Comparison of ENCODE assay signal across 8 cellular contexts in genomic region chr6:158008894-158009891, GRCh38. TPM values are rescaled to one million over a fixed set of nuclear protein-coding genes. Genes with fewer than 3 reads are reported as not detected.
DNase-seq lines count a peak whose midpoint lies in the region; ATAC-seq lines count a peak whose summit lies in the region.

No MANE protein-coding gene starts in this region.

- H3K4me1 Mint-ChIP-seq in CD8-positive, alpha-beta memory T cell, result peaks cover 57 to 73% (median 59%) of the 10 kb centered on the region in 3 donors
- H3K4me1 Mint-ChIP-seq in activated naive CD8-positive, alpha-beta T cell (ENCODE audit: low read depth), result peaks cover 73% of the 10 kb centered on the region

- peaks cover 42% of the 10 kb centered on the region for H3K4me1 ChIP-seq in CD8-positive, alpha-beta memory T cell (ENCODE audit: insufficient read depth, low read length)
- peaks cover 25% of the 10 kb centered on the region for H3K4me1 ChIP-seq in skeletal muscle satellite cell (ENCODE audit: control insufficient read depth, insufficient read depth, low read length)

- H3K36me3 ChIP-seq in CD8-positive, alpha-beta memory T cell (ENCODE audit: insufficient read depth, low read length), result no peaks in the 10 kb centered on the region
- peaks cover 8% of the 10 kb centered on the region for H3K36me3 ChIP-seq in skeletal muscle satellite cell (ENCODE audit: insufficient read depth, low read length)

- H3K9me3 Mint-ChIP-seq in CD8-positive, alpha-beta memory T cell, result no peaks in the 10 kb centered on the region
- no peaks in the 10 kb centered on the region for H3K9me3 Mint-ChIP-seq in activated naive CD8-positive, alpha-beta T cell (ENCODE audit: low read depth)

- no peaks in the 10 kb centered on the region for H3K27me3 Mint-ChIP-seq in CD8-positive, alpha-beta memory T cell
- no peaks in the 10 kb centered on the region for H3K27me3 Mint-ChIP-seq in activated naive CD8-positive, alpha-beta T cell

- peak overlapping the region; percentile 25 to 95 (median 90) for H3K27ac Mint-ChIP-seq in CD8-positive, alpha-beta memory T cell
- peak overlapping the region; percentile 83 for H3K27ac Mint-ChIP-seq in activated naive CD8-positive, alpha-beta T cell

- no peaks in the 10 kb centered on the region for H3K9me3 ChIP-seq in CD8-positive, alpha-beta memory T cell (ENCODE audit: low read length)
- no peaks in the 10 kb centered on the region for H3K9me3 ChIP-seq in skeletal muscle satellite cell (replicated peaks; ENCODE audit: low read length)

- peak overlapping the region; percentile 44 for H3K4me3 ChIP-seq in CD8-positive, alpha-beta memory T cell (ENCODE audit: low read length)
- H3K4me3 ChIP-seq in skeletal muscle satellite cell (ENCODE audit: low read length), result peak overlapping the region; percentile 36

- intact Hi-C loops in left ventricle myocardium superior (cut with micrococcal nuclease), result no loop called here

- H3K4me3 Mint-ChIP-seq in CD8-positive, alpha-beta memory T cell, result peak overlapping the region; percentile 25 to 86 (median 80)
- H3K4me3 Mint-ChIP-seq in activated naive CD8-positive, alpha-beta T cell, result peak overlapping the region; percentile 80

- peak; percentile 91 for ATAC-seq in left ventricle myocardium superior
- ATAC-seq in GM19324 (IDR thresholded peaks at IDR 0.05; ENCODE audit: low FRiP score, unreplicated experiment), result no peak
- ATAC-seq in GM21825 (IDR thresholded peaks at IDR 0.05; ENCODE audit: unreplicated experiment), result no peak
- no peak for ATAC-seq in HG03457 (IDR thresholded peaks at IDR 0.05; ENCODE audit: unreplicated experiment)

- no peaks in the 10 kb centered on the region for H3K27me3 ChIP-seq in CD8-positive, alpha-beta memory T cell (ENCODE audit: insufficient read depth, low read length, poor library complexity, severe bottlenecking)
- H3K27me3 ChIP-seq in skeletal muscle satellite cell (ENCODE audit: control insufficient read depth, insufficient read depth, low read length), result no peaks in the 10 kb centered on the region

- peak overlapping the region; percentile 19 for H3K9ac ChIP-seq in skeletal muscle satellite cell (ENCODE audit: low read depth, low read length)

- H3K36me3 Mint-ChIP-seq in CD8-positive, alpha-beta memory T cell, result peaks cover 0 to 10% (median 2%) of the 10 kb centered on the region in 3 donors
- peaks cover 11% of the 10 kb centered on the region for H3K36me3 Mint-ChIP-seq in activated naive CD8-positive, alpha-beta T cell

- no peak overlapping the region for H3K27ac ChIP-seq in CD8-positive, alpha-beta memory T cell (ENCODE audit: low read depth, low read length)

- CTCF ChIA-PET in CD8-positive, alpha-beta memory T cell (lab: Charles Lee), result interaction anchor here (1.1 to 1.6 kb wide), 3 partner anchors 17 to 22 kb away, joined by 3 to 7 read pairs (median 7); no protein-coding TSS in a partner anchor

- DNase-seq in CD8-positive, alpha-beta memory T cell, result peak in 1 of 5 donors; percentile 31
- DNase-seq in NCI-H1694 treated with DMSO at 0.1 percent for 48 hours (lab: John Stamatoyannopoulos, UW), result peak; percentile 75
- peak; percentile 66 for DNase-seq in left ventricle myocardium superior

- POLR2A ChIA-PET in CD8-positive, alpha-beta memory T cell (lab: Charles Lee), result no interaction called here

- H3K4me2 ChIP-seq in skeletal muscle satellite cell (ENCODE audit: low read length), result peak overlapping the region; percentile 62

RNA-seq across cellular contexts. Expression of gene SYNJ2, which starts 27.5 kb away (rescaled TPM):
- total RNA-seq in CD8-positive, alpha-beta memory T cell, result 10 to 100 TPM; 16.7 to 17.5 TPM
- 8.7 TPM for polyA plus RNA-seq in CD8-positive, alpha-beta memory T cell
- 14.7 TPM for total RNA-seq in left ventricle myocardium superior
- 23.6 and 32.5 TPM in 2 replicates for total RNA-seq in skeletal muscle satellite cell (2012; rRNA removed)
